8 cellular contexts compared by ENCODE assay signal in the genomic region with DNA sequence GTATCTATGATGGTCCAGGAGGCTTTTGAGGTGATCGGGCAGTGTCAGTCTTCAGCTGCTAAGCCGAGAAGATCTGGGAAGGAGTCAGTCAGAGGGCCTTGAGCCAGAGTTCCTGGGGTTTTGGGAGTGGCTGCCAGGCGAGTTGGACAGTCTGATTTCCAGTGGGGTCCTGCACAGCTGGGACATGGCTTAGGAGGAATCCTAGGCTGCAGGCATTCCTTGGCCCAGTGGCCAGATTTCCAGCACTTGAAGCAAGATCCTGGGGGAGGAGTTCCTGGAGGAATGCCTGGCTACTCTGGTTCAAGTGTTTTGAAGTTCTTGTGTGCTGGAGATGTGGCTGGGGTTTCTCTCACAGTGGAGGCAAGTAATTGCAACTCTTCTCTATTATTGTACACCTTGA.
DNase-seq lines count a peak whose midpoint lies in the region; ATAC-seq and TF ChIP-seq lines count a peak whose summit lies in the region.
"Not testable (repeated sequence)": the region's sequence is repeated elsewhere in the genome, so short reads cannot be mapped to it uniquely, and the experiment has no call there.

No MANE protein-coding gene starts in this region.

- TF ChIP-seq POLR2A in heart left ventricle (IDR thresholded peaks at IDR 0.05); testis (IDR thresholded peaks at IDR 0.05): not testable (repeated sequence)

- H3K36me3 ChIP-seq in heart left ventricle; right atrium auricular region; testis (ENCODE audit: low read depth, missing control alignments): not testable (repeated sequence)

- DNase-seq in LoVo (ENCODE audit: low spot score): peak; percentile 26
- DNase-seq in fibroblast of gingiva (ENCODE audit: low read depth): peak; percentile 59
- peak; percentile 10 to 64 (median 44) for DNase-seq in heart left ventricle
- peak; percentile 63 for DNase-seq in right atrium auricular region (ENCODE audit: low spot score)
- peak; percentile 40 for DNase-seq in mucosa of gallbladder (ENCODE audit: low spot score)
- peak; percentile 81 for DNase-seq in sciatic nerve (ENCODE audit: low spot score)
- DNase-seq in testis: peak; percentile 61
- peak; percentile 46 for DNase-seq in ureter (ENCODE audit: low spot score)

- intact Hi-C loops in heart left ventricle (cut with DNase I); sciatic nerve (cut with DNase I); testis (cut with DNase I; ENCODE audit: low total_unique reads): not testable (repeated sequence)

- not testable (repeated sequence) for H3K27me3 ChIP-seq in heart left ventricle, right atrium auricular region, testis

- not testable (repeated sequence) for H3K4me3 ChIP-seq in heart left ventricle, right atrium auricular region, testis

- H3K4me1 ChIP-seq in heart left ventricle, right atrium auricular region, testis: not testable (repeated sequence)

- H3K9me3 ChIP-seq in heart left ventricle, right atrium auricular region, testis: not testable (repeated sequence)

- H3K27ac ChIP-seq in heart left ventricle, right atrium auricular region, testis: not testable (repeated sequence)

- WGBS in heart left ventricle, 4 donors: 56 to 72% (median 59%) methylated on average over 3 of the region's 3 CpGs
- 42 to 47% methylated on average over 3 of the region's 3 CpGs for WGBS in testis, 2 donors

- TF ChIP-seq CTCF in heart left ventricle (IDR thresholded peaks at IDR 0.05); right atrium auricular region (IDR thresholded peaks at IDR 0.05); testis (IDR thresholded peaks at IDR 0.05): not testable (repeated sequence)

- not testable (repeated sequence) for ATAC-seq in heart left ventricle, sciatic nerve

Comparison
In these comparisons a context has a peak if more than half of its experiments do, and no peak if none do; other contexts are left out.
1. DNase-seq: peak in every context shown above with its lines; median percentile 81 in sciatic nerve; 63 in right atrium auricular region; 61 in testis; 59 in fibroblast of gingiva; 46 in ureter; 44 in heart left ventricle; 40 in mucosa of gallbladder; 26 in LoVo.